In genomic region chr7:2638224-2638991, GRCh38 we compare ENCODE assay signal across 10 cellular contexts. TPM values are rescaled to one million over a fixed set of nuclear protein-coding genes. Genes with fewer than 3 reads are reported as not detected.
DNase-seq lines count a peak whose midpoint lies in the region; ATAC-seq, FAIRE-seq and TF ChIP-seq lines count a peak whose summit lies in the region.
"Had no signal": no experiment of that assay in that cellular context is flagged by ENCODE, and none has a peak within 500 bp of the region (broad histone marks: within the 10 kb centered on the region; RNA-seq: fewer than 3 reads in every experiment).

No MANE protein-coding gene starts in this region.

- BruUV-seq in PC-3 (replicated peaks; lab: Mats Ljungman, UMichigan), result no TSS peak

- no peak overlapping the region for H3K9ac ChIP-seq in PC-3 (ENCODE audit: low read length)
- H3K9ac ChIP-seq: KMS-11 had no signal

- 0 out of 2 replicates have a peak, but pooled peaks have one; percentile 2 for TF ChIP-seq POLR2A in H54 (IDR thresholded peaks at IDR 0.05; ENCODE audit: low read depth, low read length)

- CTCF ChIA-PET in PC-3 (lab: Charles Lee), result no interaction called here

- no peaks in the 10 kb centered on the region for H3K9me3 ChIP-seq in PC-3 (ENCODE audit: low read length)

- FAIRE-seq in H54 (lab: Jason Lieb, UNC), result no peak

- peaks cover 13% of the 10 kb centered on the region; the same call in 1 of the 2 replicates for H4K20me1 ChIP-seq in PC-3 (ENCODE audit: low read length)

- H3F3A ChIP-seq in PC-3 (ENCODE audit: low read length, unreplicated experiment), result no peaks in the 10 kb centered on the region

- POLR2A ChIA-PET in PC-3 (lab: Charles Lee; ENCODE audit: unreplicated experiment), result interaction anchor here (0.6 kb wide), 1 partner anchor 372 kb away, joined by 5 read pairs; no protein-coding TSS in a partner anchor

- H3K36me3 ChIP-seq in PC-3 (ENCODE audit: low read depth, low read length), result no peaks in the 10 kb centered on the region

- H3K9me2 ChIP-seq in PC-3 (replicated peaks; ENCODE audit: low read length), result no peaks in the 10 kb centered on the region

- no peaks in the 10 kb centered on the region for H3K27me3 ChIP-seq in PC-3 (ENCODE audit: low read length)

- intact Hi-C loops in PC-3 (cut with micrococcal nuclease), result no loop called here

- DNase-seq in H54 (ENCODE audit: insufficient read length, low spot score), result no peak
- peak in 27 of 61 donors; percentile 27 to 69 (median 48) for DNase-seq in caudate nucleus (lab: John Stamatoyannopoulos, UW)
- DNase-seq in left kidney (ENCODE audit: low read depth, low spot score), result peak; percentile 56
- DNase-seq in substantia nigra (lab: John Stamatoyannopoulos, UW), result peak in 6 of 49 donors; percentile 17 to 89 (median 42)
- no peak for DNase-seq in PC-3
- DNase-seq in stimulated activated CD4-positive, alpha-beta T cell treated with anti-CD3 and anti-CD28 coated beads, Interleukin-2, amount 100 ng/mL, for 48 hours, result no peak
- DNase-seq: PC-9 had no signal

- H3K4me1 ChIP-seq in PC-3 (ENCODE audit: insufficient read depth, low read length), result peaks cover 9% of the 10 kb centered on the region

- H3K27ac ChIP-seq in caudate nucleus (ENCODE audit: low read depth, low read length), result peak overlapping the region; percentile 74
- peak overlapping the region; percentile 53 for H3K27ac ChIP-seq in substantia nigra (ENCODE audit: low read depth, low read length, poor library complexity, severe bottlenecking)
- H3K27ac ChIP-seq in PC-3 (ENCODE audit: low read length), result no peak overlapping the region
- H3K27ac ChIP-seq: KMS-11, PC-9 had no signal

- H3K79me2 ChIP-seq in PC-3 (ENCODE audit: low read length), result peaks cover 44% of the 10 kb centered on the region

- no peak overlapping the region for H2AFZ ChIP-seq in PC-3 (ENCODE audit: low read length)
- H2AFZ ChIP-seq: PC-9 had no signal

- TF ChIP-seq CTCF in PC-3 (conservative IDR thresholded peaks at IDR 0.05; ENCODE audit: low read depth, low read length), result no peak

- H3K4me3 ChIP-seq in PC-3 (ENCODE audit: low read length), result no peak overlapping the region
- H3K4me3 ChIP-seq: PC-9 had no signal

- ATAC-seq in PC-3, result no peak
- ATAC-seq in HG02885 (IDR thresholded peaks at IDR 0.05; ENCODE audit: poor library complexity, unreplicated experiment), result no peak
- ATAC-seq in GM18517 (IDR thresholded peaks at IDR 0.05; ENCODE audit: unreplicated experiment), result no peak

- no peak overlapping the region for H3K4me2 ChIP-seq in PC-3 (ENCODE audit: low read length)
- H3K4me2 ChIP-seq: KMS-11, PC-9 had no signal

RNA-seq across cellular contexts. Expression of gene TTYH3, which starts 6.6 kb away (rescaled TPM):
- 25.0 and 41.4 TPM in 2 replicates for total RNA-seq in PC-3 (2014; rRNA removed)

RNA-seq across cellular contexts. Expression of gene AMZ1, which starts 49.6 kb away (rescaled TPM):
- 0.75 TPM in 1 of 2 replicates, not detected in the other for total RNA-seq in PC-3 (2014; rRNA removed)
- total RNA-seq: PC-9 had no signal
